8 cellular contexts compared by ENCODE assay signal in the genomic region with DNA sequence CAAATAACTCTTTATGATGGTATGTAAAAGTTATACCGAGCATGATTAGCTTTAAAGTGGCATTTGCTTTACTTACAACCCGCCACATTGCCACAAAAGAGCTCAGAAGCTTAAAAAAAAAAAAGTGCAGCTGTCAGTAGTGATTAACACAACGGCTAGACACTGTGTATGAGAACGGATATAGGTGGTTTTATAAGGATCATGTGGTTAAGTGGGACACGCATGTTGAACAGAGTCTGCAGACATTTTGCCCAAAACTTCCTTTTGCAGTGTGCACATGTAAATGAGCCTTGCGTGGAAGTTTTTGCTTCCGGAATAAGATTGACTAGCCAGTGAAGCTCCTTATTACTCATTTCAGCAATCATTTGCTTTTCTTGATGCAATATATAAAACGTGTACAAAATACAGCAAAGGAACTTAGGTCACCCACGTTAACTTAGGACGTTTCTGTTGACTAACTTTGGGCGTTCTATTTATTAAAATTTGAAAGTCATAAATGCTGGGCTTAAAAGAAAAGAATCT. TPM values are rescaled to one million over a fixed set of nuclear protein-coding genes. Genes with fewer than 3 reads are reported as not detected.
DNase-seq lines count a peak whose midpoint lies in the region; ATAC-seq and TF ChIP-seq lines count a peak whose summit lies in the region.

No MANE protein-coding gene starts in this region.

- H3K4ac ChIP-seq in mesendoderm (ENCODE audit: low read depth, low read length), result no peak overlapping the region

- no peaks in the 10 kb centered on the region for H3K79me2 ChIP-seq in mesendoderm (ENCODE audit: control insufficient read depth, insufficient read depth, low read length)

- H3K18ac ChIP-seq in mesendoderm (ENCODE audit: low read length), result no peak overlapping the region

- H3K4me1 ChIP-seq in breast epithelium (no peaks in the 10 kb centered on the region), mesendoderm (ENCODE audit: control insufficient read depth, low read depth, low read length) (peaks cover 2% of the 10 kb centered on the region)

- no peak overlapping the region for H2BK15ac ChIP-seq in mesendoderm (replicated peaks; ENCODE audit: low read depth)

- H3K27me3 ChIP-seq in breast epithelium, result no peaks in the 10 kb centered on the region
- no peaks in the 10 kb centered on the region for H3K27me3 ChIP-seq in mesendoderm (ENCODE audit: insufficient read depth, low read length, poor library complexity)

- no peak overlapping the region for H3K4me2 ChIP-seq in mesendoderm (ENCODE audit: low read length)

- no peak overlapping the region for H3K56ac ChIP-seq in mesendoderm (ENCODE audit: low read length)

- no peaks in the 10 kb centered on the region for H3K36me3 ChIP-seq in breast epithelium
- H3K36me3 ChIP-seq in mesendoderm (ENCODE audit: control insufficient read depth, insufficient read depth, low read length), result no peaks in the 10 kb centered on the region

- peak; percentile 95 for ATAC-seq in GM21423 (IDR thresholded peaks at IDR 0.05; ENCODE audit: unreplicated experiment)

- no peak overlapping the region for H2BK120ac ChIP-seq in mesendoderm (ENCODE audit: low read depth, low read length)

- H3K79me1 ChIP-seq in mesendoderm (ENCODE audit: low read length), result no peaks in the 10 kb centered on the region

- TF ChIP-seq CTCF in breast epithelium (IDR thresholded peaks at IDR 0.05), result no peak

- WGBS in mesendoderm (ENCODE audit: extremely low coverage, insufficient coverage, low lambda C conversion rate), result no CpG with 5 or more reads among the region's 11 CpGs

- H3K4me3 ChIP-seq in breast epithelium (no peak overlapping the region), mesendoderm (ENCODE audit: low read length) (no peak overlapping the region)

- DNase-seq in Daoy (ENCODE audit: low read depth) (peak; percentile 79), KBM-7 (peak; percentile 94), germinal center (ENCODE audit: low spot score) (peak; percentile 71), breast epithelium (ENCODE audit: low spot score in 2 of 2) (no peak), mesendoderm (no peak)
- DNase-seq in activated CD4-positive, alpha-beta T cell treated with anti-CD3 and anti-CD28 coated beads for 4 hours, result peak; percentile 58 to 63
- peak; percentile 20 for DNase-seq in stimulated activated CD8-positive, alpha-beta memory T cell treated with anti-CD3 and anti-CD28 coated beads, Interleukin-12 subunit alpha, Interleukin-12 subunit beta, amount 100 ng/mL, for 1 hour (ENCODE audit: low read depth)

- H3K9ac ChIP-seq in mesendoderm (ENCODE audit: low read length), result no peak overlapping the region

- no peak overlapping the region for H2BK5ac ChIP-seq in mesendoderm (ENCODE audit: low read length)

- H4K8ac ChIP-seq in mesendoderm (ENCODE audit: low read depth, low read length), result no peak overlapping the region

- H3K27ac ChIP-seq in breast epithelium (no peak overlapping the region), mesendoderm (ENCODE audit: low read depth, low read length) (no peak overlapping the region)

- H3K9me3 ChIP-seq in breast epithelium, result no peaks in the 10 kb centered on the region

- in situ Hi-C loops in KBM-7 (cut with MboI; ENCODE audit: low pct_unique_long_range_greater_than_20kb, low sequenced_read_pairs), result no loop called here

- intact Hi-C loops in breast epithelium (cut with DNase I; ENCODE audit: low total_unique reads), result no loop called here

- H2AK5ac ChIP-seq in mesendoderm (ENCODE audit: low read length), result no peak overlapping the region

- no peak for TF ChIP-seq POLR2A in breast epithelium (IDR thresholded peaks at IDR 0.05)

- H3K23ac ChIP-seq in mesendoderm (ENCODE audit: low read length), result no peak overlapping the region

- H4K5ac ChIP-seq in mesendoderm (ENCODE audit: low read length), result no peak overlapping the region

RNA-seq across cellular contexts. Expression of a gene that starts 58.7 kb away (rescaled TPM):
- total RNA-seq in Daoy (2014; rRNA removed; shearing (Covaris generic)), result not detected in 2 replicates
- total RNA-seq in breast epithelium, result 100 to 1,000 TPM in 2 of 3 donors, 10 to 100 TPM in 1; 13.6 to 210 (median 189) TPM
- polyA plus RNA-seq in mesendoderm (2013, experiment 1 of 2), result not detected
- not detected for polyA plus RNA-seq in mesendoderm (2013, experiment 2 of 2)

Comparison
In these comparisons a context has a peak if more than half of its experiments do, and no peak if none do; other contexts are left out.
1. DNase-seq: peak in Daoy (single experiment), KBM-7 (single experiment), activated CD4-positive, alpha-beta T cell treated with anti-CD3 and anti-CD28 coated beads for 4 hours (2 of 2), germinal center (single experiment) and stimulated activated CD8-positive, alpha-beta memory T cell treated with anti-CD3 and anti-CD28 coated beads, Interleukin-12 subunit alpha, Interleukin-12 subunit beta, amount 100 ng/mL, for 1 hour (single experiment); none in breast epithelium (0 of 2) and mesendoderm (single experiment).
2. RNA of a gene that starts 58.7 kb away (total RNA-seq): 13.6 to 210 TPM in breast epithelium; not detected in Daoy; every median in the first group is over 10 times any median in the second.